ENCODE assay signal across 2 cellular contexts in the genomic region with DNA sequence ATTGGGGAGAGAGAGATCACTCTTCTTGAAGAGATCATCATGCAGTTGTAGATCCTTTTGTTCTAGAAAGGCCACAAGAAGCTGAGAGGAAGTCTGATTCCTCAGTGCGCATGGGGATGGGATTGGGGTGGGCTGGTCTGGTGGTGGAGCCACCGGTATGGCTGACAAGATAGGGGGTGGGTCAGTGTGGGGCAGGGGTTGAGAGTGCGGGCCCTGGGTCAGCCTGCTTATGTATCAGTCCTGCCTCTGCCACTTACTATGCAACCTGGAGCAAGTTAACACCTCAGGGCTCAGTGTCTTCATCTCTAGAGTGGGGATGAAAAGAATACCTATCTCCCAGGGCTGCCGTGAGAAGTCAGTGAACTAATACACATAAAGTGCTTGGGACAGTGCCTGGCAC.
A peak's percentile ranks its signal among the peaks of the same experiment; 100 is the strongest.
TF ChIP-seq lines count a peak whose summit lies in the region.

No MANE protein-coding gene starts in this region.

TF ChIP-seq in SK-N-SH, 30 proteins besides CTCF, POLR2A, EP300 and RAD21:
- peak; percentile 24; the same call in 1 of the 2 replicates for TF ChIP-seq POLR2AphosphoS5 (IDR thresholded peaks at IDR 0.05; ENCODE audit: low read depth, low read length)
- TF ChIP-seq, protein P1, sequence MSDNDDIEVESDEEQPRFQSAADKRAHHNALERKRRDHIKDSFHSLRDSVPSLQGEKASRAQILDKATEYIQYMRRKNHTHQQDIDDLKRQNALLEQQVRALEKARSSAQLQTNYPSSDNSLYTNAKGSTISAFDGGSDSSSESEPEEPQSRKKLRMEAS (IDR thresholded peaks at IDR 0.05; ENCODE audit: low read depth), result no peak
TF ChIP-seq in SK-N-SH: peak in this region for 1.

TF ChIP-seq in SK-N-SH treated with all-trans-retinoic acid at 6 μM for 48 hours, 23 proteins besides CTCF, POLR2A, EP300 and RAD21:
- TF ChIP-seq, protein P2, sequence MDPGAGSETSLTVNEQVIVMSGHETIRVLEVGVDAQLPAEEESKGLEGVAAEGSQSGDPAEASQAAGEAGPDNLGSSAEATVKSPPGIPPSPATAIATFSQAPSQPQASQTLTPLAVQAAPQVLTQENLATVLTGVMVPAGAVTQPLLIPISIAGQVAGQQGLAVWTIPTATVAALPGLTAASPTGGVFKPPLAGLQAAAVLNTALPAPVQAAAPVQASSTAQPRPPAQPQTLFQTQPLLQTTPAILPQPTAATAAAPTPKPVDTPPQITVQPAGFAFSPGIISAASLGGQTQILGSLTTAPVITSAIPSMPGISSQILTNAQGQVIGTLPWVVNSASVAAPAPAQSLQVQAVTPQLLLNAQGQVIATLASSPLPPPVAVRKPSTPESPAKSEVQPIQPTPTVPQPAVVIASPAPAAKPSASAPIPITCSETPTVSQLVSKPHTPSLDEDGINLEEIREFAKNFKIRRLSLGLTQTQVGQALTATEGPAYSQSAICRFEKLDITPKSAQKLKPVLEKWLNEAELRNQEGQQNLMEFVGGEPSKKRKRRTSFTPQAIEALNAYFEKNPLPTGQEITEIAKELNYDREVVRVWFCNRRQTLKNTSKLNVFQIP (CRISPR knock-in tag; IDR thresholded peaks at IDR 0.05; ENCODE audit: borderline replicate concordance, low read depth), result no peak
- TF ChIP-seq, protein P3, sequence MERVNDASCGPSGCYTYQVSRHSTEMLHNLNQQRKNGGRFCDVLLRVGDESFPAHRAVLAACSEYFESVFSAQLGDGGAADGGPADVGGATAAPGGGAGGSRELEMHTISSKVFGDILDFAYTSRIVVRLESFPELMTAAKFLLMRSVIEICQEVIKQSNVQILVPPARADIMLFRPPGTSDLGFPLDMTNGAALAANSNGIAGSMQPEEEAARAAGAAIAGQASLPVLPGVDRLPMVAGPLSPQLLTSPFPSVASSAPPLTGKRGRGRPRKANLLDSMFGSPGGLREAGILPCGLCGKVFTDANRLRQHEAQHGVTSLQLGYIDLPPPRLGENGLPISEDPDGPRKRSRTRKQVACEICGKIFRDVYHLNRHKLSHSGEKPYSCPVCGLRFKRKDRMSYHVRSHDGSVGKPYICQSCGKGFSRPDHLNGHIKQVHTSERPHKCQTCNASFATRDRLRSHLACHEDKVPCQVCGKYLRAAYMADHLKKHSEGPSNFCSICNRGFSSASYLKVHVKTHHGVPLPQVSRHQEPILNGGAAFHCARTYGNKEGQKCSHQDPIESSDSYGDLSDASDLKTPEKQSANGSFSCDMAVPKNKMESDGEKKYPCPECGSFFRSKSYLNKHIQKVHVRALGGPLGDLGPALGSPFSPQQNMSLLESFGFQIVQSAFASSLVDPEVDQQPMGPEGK (CRISPR knock-in tag; IDR thresholded peaks at IDR 0.05; ENCODE audit: borderline replicate concordance), result no peak
- TF ChIP-seq RARB (CRISPR knock-in tag; IDR thresholded peaks at IDR 0.05), result no peak
- TF ChIP-seq, protein P4, sequence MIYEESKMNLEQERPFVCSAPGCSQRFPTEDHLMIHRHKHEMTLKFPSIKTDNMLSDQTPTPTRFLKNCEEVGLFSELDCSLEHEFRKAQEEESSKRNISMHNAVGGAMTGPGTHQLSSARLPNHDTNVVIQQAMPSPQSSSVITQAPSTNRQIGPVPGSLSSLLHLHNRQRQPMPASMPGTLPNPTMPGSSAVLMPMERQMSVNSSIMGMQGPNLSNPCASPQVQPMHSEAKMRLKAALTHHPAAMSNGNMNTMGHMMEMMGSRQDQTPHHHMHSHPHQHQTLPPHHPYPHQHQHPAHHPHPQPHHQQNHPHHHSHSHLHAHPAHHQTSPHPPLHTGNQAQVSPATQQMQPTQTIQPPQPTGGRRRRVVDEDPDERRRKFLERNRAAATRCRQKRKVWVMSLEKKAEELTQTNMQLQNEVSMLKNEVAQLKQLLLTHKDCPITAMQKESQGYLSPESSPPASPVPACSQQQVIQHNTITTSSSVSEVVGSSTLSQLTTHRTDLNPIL (CRISPR knock-in tag; IDR thresholded peaks at IDR 0.05; ENCODE audit: low read depth), result no peak
- TF ChIP-seq ZFP3 (CRISPR knock-in tag; IDR thresholded peaks at IDR 0.05), result no peak
- TF ChIP-seq PPARA (CRISPR knock-in tag; IDR thresholded peaks at IDR 0.05; ENCODE audit: borderline replicate concordance), result no peak
- TF ChIP-seq ZNF8 (CRISPR knock-in tag; IDR thresholded peaks at IDR 0.05), result no peak
- TF ChIP-seq ARNTL (CRISPR knock-in tag; IDR thresholded peaks at IDR 0.05; ENCODE audit: borderline replicate concordance, low read depth), result no peak
- TF ChIP-seq ZFP30 (CRISPR knock-in tag; IDR thresholded peaks at IDR 0.05), result no peak
- TF ChIP-seq, protein P5, sequence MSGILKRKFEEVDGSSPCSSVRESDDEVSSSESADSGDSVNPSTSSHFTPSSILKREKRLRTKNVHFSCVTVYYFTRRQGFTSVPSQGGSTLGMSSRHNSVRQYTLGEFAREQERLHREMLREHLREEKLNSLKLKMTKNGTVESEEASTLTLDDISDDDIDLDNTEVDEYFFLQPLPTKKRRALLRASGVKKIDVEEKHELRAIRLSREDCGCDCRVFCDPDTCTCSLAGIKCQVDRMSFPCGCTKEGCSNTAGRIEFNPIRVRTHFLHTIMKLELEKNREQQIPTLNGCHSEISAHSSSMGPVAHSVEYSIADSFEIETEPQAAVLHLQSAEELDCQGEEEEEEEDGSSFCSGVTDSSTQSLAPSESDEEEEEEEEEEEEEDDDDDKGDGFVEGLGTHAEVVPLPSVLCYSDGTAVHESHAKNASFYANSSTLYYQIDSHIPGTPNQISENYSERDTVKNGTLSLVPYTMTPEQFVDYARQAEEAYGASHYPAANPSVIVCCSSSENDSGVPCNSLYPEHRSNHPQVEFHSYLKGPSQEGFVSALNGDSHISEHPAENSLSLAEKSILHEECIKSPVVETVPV (CRISPR knock-in tag; IDR thresholded peaks at IDR 0.05), result no peak
- TF ChIP-seq CSDC2 (CRISPR knock-in tag; IDR thresholded peaks at IDR 0.05), result no peak
- no peak for TF ChIP-seq ESRRG (CRISPR knock-in tag; IDR thresholded peaks at IDR 0.05)
- no peak for TF ChIP-seq ZNF565 (CRISPR knock-in tag; conservative IDR thresholded peaks at IDR 0.05; ENCODE audit: low read depth)
- TF ChIP-seq BACH2 (CRISPR knock-in tag; IDR thresholded peaks at IDR 0.05; ENCODE audit: borderline replicate concordance), result no peak
- TF ChIP-seq GLIS3 (CRISPR knock-in tag; IDR thresholded peaks at IDR 0.05), result no peak
- TF ChIP-seq SNAI2 (CRISPR knock-in tag; IDR thresholded peaks at IDR 0.05), result no peak
- TF ChIP-seq ZNF70 (CRISPR knock-in tag; IDR thresholded peaks at IDR 0.05), result no peak
